In genomic region chr16:55326261-55326802, GRCh38 we compare ENCODE assay signal across 19 cellular contexts. TPM values are rescaled to one million over a fixed set of nuclear protein-coding genes. Genes with fewer than 3 reads are reported as not detected.
DNase-seq lines count a peak whose midpoint lies in the region; ATAC-seq, FAIRE-seq and TF ChIP-seq lines count a peak whose summit lies in the region.
"Had no signal": no experiment of that assay in that cellular context is flagged by ENCODE, and none has a peak within 500 bp of the region (broad histone marks: within the 10 kb centered on the region; RNA-seq: fewer than 3 reads in every experiment).

No MANE protein-coding gene starts in this region.

- H3K9me3 Mint-ChIP-seq in WTC11 (no peaks in the 10 kb centered on the region), neural progenitor cell (peaks cover 3% of the 10 kb centered on the region), progenitor cell of endocrine pancreas (ENCODE audit: low read depth) (no peaks in the 10 kb centered on the region)

- H3K4me2 ChIP-seq in neural progenitor cell, result no peak overlapping the region
- H3K4me2 ChIP-seq: BLaER1 had no signal

- H3K9me3 ChIP-seq in kidney (ENCODE audit: control insufficient read depth in 1 of 2, low read length in 2 of 2) (no peaks in the 10 kb centered on the region), neural progenitor cell (ENCODE audit: low read depth) (no peaks in the 10 kb centered on the region)
- H3K9me3 ChIP-seq: Caco-2 had no signal

- peaks cover 23% of the 10 kb centered on the region for H3F3A ChIP-seq in neural progenitor cell (ENCODE audit: low read depth)

- peak overlapping the region; percentile 18; the same call in 1 of the 2 replicates for H3K4me3 Mint-ChIP-seq in WTC11
- no peak overlapping the region for H3K4me3 Mint-ChIP-seq in neural progenitor cell
- no peak overlapping the region for H3K4me3 Mint-ChIP-seq in progenitor cell of endocrine pancreas (ENCODE audit: low read depth)
- H3K4me3 Mint-ChIP-seq: CD8-positive, alpha-beta memory T cell had no signal

- no peak for FAIRE-seq in kidney (lab: Jason Lieb, UNC)
- FAIRE-seq: GM12892, GM19239 had no signal

- H3K4me1 ChIP-seq in kidney (ENCODE audit: control insufficient read depth in 1 of 2, insufficient read depth in 1 of 2, low read depth in 1 of 2, low read length in 2 of 2), result peaks cover 0 to 5% of the 10 kb centered on the region in 2 donors
- peaks cover 31% of the 10 kb centered on the region for H3K4me1 ChIP-seq in neural progenitor cell
- H3K4me1 ChIP-seq: Caco-2 had no signal

- H3K36me3 ChIP-seq in kidney (ENCODE audit: control insufficient read depth in 1 of 2, insufficient read depth in 2 of 2, low read length in 2 of 2), result no peaks in the 10 kb centered on the region
- H3K36me3 ChIP-seq in neural progenitor cell, result no peaks in the 10 kb centered on the region
- H3K36me3 ChIP-seq: BLaER1 had no signal

- no peaks in the 10 kb centered on the region for H3K79me2 ChIP-seq in neural progenitor cell (ENCODE audit: low read depth)

- peaks cover 40% of the 10 kb centered on the region for H3K4me1 Mint-ChIP-seq in WTC11
- H3K4me1 Mint-ChIP-seq in neural progenitor cell, result peaks cover 30% of the 10 kb centered on the region
- peaks cover 7% of the 10 kb centered on the region for H3K4me1 Mint-ChIP-seq in progenitor cell of endocrine pancreas (ENCODE audit: low read depth)

- H3K27me3 ChIP-seq in neural progenitor cell, result peaks cover 100% of the 10 kb centered on the region
- H3K27me3 ChIP-seq: BLaER1 had no signal

- H3K36me3 Mint-ChIP-seq in WTC11, result no peaks in the 10 kb centered on the region
- no peaks in the 10 kb centered on the region for H3K36me3 Mint-ChIP-seq in neural progenitor cell
- no peaks in the 10 kb centered on the region for H3K36me3 Mint-ChIP-seq in progenitor cell of endocrine pancreas (ENCODE audit: insufficient read depth)

- intact Hi-C loops in kidney (cut with DNase I), result no loop called here

- no peak overlapping the region for H3K27ac Mint-ChIP-seq in WTC11
- H3K27ac Mint-ChIP-seq in neural progenitor cell, result no peak overlapping the region
- H3K27ac Mint-ChIP-seq in progenitor cell of endocrine pancreas, result no peak overlapping the region
- H3K27ac Mint-ChIP-seq: CD8-positive, alpha-beta memory T cell had no signal

- H3K27ac ChIP-seq in kidney (ENCODE audit: low read depth in 2 of 2, low read length in 2 of 2) (no peak overlapping the region), neural progenitor cell (no peak overlapping the region)
- H3K27ac ChIP-seq: BLaER1 had no signal

- in situ Hi-C loops in GM13976 (cut with MboI; ENCODE audit: low sequenced_read_pairs, unreplicated experiment), result no loop called here

- DNase-seq in GM13976 (ENCODE audit: low spot score) (peak; percentile 8), WTC11 (ENCODE audit: low spot score) (no peak), kidney (peak; percentile 65), neural progenitor cell (ENCODE audit: low spot score) (peak; percentile 22), NOMO-1 (lab: John Stamatoyannopoulos, UW; ENCODE audit: unreplicated experiment in 2 of 2) (no peak), hypothalamus (lab: John Stamatoyannopoulos, UW) (no peak), progenitor cell of endocrine pancreas (ENCODE audit: low spot score, unreplicated experiment) (no peak)
- DNase-seq: 8988T; AML-193; Caco-2; CD8-positive, alpha-beta memory T cell; DND-41; GDM1 had no signal

- POLR2A ChIA-PET in WTC11 (lab: Charles Lee), result no interaction called here

- H4K20me1 ChIP-seq in neural progenitor cell (ENCODE audit: low read depth), result peaks cover 20% of the 10 kb centered on the region
- H4K20me1 ChIP-seq: BLaER1 had no signal

- ATAC-seq in WTC11 (no peak), HG03520 (IDR thresholded peaks at IDR 0.05; ENCODE audit: unreplicated experiment) (no peak)
- ATAC-seq: HCT116 had no signal

- H3K4me3 ChIP-seq in kidney (ENCODE audit: low read length in 2 of 2) (no peak overlapping the region), neural progenitor cell (no peak overlapping the region)
- H3K4me3 ChIP-seq: BLaER1 had no signal

- peaks cover 97% of the 10 kb centered on the region for H3K27me3 Mint-ChIP-seq in WTC11 (ENCODE audit: low read depth)
- peaks cover 70% of the 10 kb centered on the region for H3K27me3 Mint-ChIP-seq in neural progenitor cell (ENCODE audit: insufficient read depth, low read depth)
- H3K27me3 Mint-ChIP-seq in progenitor cell of endocrine pancreas, result peaks cover 89% of the 10 kb centered on the region

- H3K9ac ChIP-seq in kidney (ENCODE audit: low read length in 2 of 2) (no peak overlapping the region), neural progenitor cell (no peak overlapping the region)
- H3K9ac ChIP-seq: BLaER1 had no signal

- CTCF ChIA-PET in WTC11 (lab: Charles Lee), result interaction anchor here (0.9 to 3.9 kb wide), 3 partner anchors 45 to 395 kb away, joined by 3 to 18 read pairs (median 4); partner anchors contain the start of gene IRX5

- H2AFZ ChIP-seq in neural progenitor cell (replicated peaks), result no peak overlapping the region

- TF ChIP-seq CTCF in GM13976 (IDR thresholded peaks at IDR 0.05; ENCODE audit: borderline replicate concordance, control extremely low read depth, extremely low read depth, insufficient read depth, missing control alignments) (no peak), WTC11 (IDR thresholded peaks at IDR 0.05) (no peak), kidney (IDR thresholded peaks at IDR 0.05; ENCODE audit: borderline replicate concordance, extremely low read depth, insufficient read depth) (no peak), neural progenitor cell (IDR thresholded peaks at IDR 0.05) (no peak), progenitor cell of endocrine pancreas (IDR thresholded peaks at IDR 0.05; ENCODE audit: unreplicated experiment) (no peak)

TF ChIP-seq in WTC11, 78 proteins besides CTCF, POLR2A, EP300 and RAD21:
- TF ChIP-seq PRDM15 (CRISPR knock-in tag; IDR thresholded peaks at IDR 0.05) (no peak), IRF1 (CRISPR knock-in tag; IDR thresholded peaks at IDR 0.05) (no peak)

RNA-seq across cellular contexts. Expression of gene IRX6, which starts 2.3 kb away (rescaled TPM):
- 0.14 to 0.23 TPM (median 0.22 TPM) in 3 replicates for total RNA-seq in WTC11 (2021)
- total RNA-seq in kidney, result 1.2 TPM
- 0.62 TPM for polyA plus RNA-seq in kidney (ENCODE audit: insufficient read depth, low read depth, low replicate concordance)
- total RNA-seq in neural progenitor cell (ENCODE audit: low replicate concordance), result not detected in 2 replicates
- not detected in 2 replicates for total RNA-seq in progenitor cell of endocrine pancreas
- total RNA-seq: Caco-2; CD8-positive, alpha-beta memory T cell; H4 had no signal
- polyA plus RNA-seq: CD8-positive, alpha-beta memory T cell had no signal

Comparison
In these comparisons a context has a peak if more than half of its experiments do, and no peak if none do; other contexts are left out.
1. DNase-seq: peak in GM13976 (single experiment), kidney (single experiment) and neural progenitor cell (single experiment); none in WTC11 (single experiment), NOMO-1 (0 of 2), hypothalamus (0 of 51) and progenitor cell of endocrine pancreas (single experiment).